ENCODE assay signal across 8 cellular contexts in the genomic region with DNA sequence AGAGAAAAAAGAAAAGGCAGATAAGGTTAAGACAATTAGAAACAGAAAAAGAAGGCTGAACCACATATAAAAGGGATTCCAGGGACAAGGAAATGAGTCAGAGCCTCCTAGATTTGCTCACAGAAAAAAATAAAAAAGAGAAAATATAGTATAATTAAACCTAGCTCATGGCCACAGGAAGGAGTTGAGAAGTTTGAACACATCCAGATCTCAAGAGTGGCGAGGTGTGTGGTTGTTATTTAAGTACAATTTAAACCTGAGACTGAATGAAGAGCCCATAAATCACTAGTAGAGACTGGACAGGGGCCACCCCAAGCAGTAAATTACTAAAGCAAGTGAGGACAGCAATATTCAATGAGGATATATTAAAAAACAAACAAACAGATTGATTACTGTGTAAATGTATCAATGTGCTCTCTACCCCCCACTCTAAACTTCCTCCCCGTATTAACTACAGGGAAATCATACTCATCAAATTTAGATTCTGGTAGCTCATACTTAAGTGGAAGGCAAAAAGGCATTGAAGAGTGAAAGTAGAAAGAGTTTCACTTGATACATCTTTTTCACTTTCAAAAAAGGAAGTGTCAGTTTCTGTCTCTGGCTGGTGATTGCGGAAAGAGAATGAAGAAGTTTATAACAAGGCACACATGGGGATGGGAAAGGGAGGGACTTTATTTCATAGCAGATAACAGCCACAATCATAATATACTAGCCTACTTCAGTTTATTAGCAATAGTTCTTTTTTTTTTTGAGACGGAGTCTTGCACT. TPM values are rescaled to one million over a fixed set of nuclear protein-coding genes. Genes with fewer than 3 reads are reported as not detected.
DNase-seq lines count a peak whose midpoint lies in the region; ATAC-seq and TF ChIP-seq lines count a peak whose summit lies in the region.

No MANE protein-coding gene starts in this region.

- peaks cover 16% of the 10 kb centered on the region; the same call in 1 of the 2 replicates for H3K9me3 ChIP-seq in BLaER1
- H3K9me3 ChIP-seq in SU-DHL-6 (ENCODE audit: insufficient read depth, low read length): no peaks in the 10 kb centered on the region
- no peaks in the 10 kb centered on the region for H3K9me3 ChIP-seq in mucosa of descending colon
- no peaks in the 10 kb centered on the region for H3K9me3 ChIP-seq in body of pancreas

- no peak for TF ChIP-seq POLR2A in body of pancreas (IDR thresholded peaks at IDR 0.05)

- H3K9ac ChIP-seq in BLaER1 (0 out of 2 replicates have a peak overlapping the region, but pooled peaks have one; percentile 24), SU-DHL-6 (ENCODE audit: low read length) (peak overlapping the region; percentile 50)

- no peaks in the 10 kb centered on the region for H3K9me2 ChIP-seq in SU-DHL-6 (replicated peaks; ENCODE audit: insufficient read depth, low read length)

- intact Hi-C loops in mucosa of descending colon (cut with DNase I, micrococcal nuclease) (loop anchor here in 1 of 2 donors (5.0 kb wide), 1 partner anchor 33 kb away; no protein-coding TSS in a partner anchor), body of pancreas (cut with DNase I) (no loop called here)

- TF ChIP-seq CTCF in SU-DHL-6 (IDR thresholded peaks at IDR 0.05; ENCODE audit: insufficient read depth, low read length, poor library complexity, severe bottlenecking) (no peak), mucosa of descending colon (IDR thresholded peaks at IDR 0.05) (no peak), body of pancreas (IDR thresholded peaks at IDR 0.05) (no peak)

- peaks cover 59% of the 10 kb centered on the region for H3F3A ChIP-seq in SU-DHL-6 (ENCODE audit: insufficient read depth)

- DNase-seq in GM19240 (ENCODE audit: insufficient read length, low spot score) (peak; percentile 49), mucosa of descending colon (peak in 1 of 3 donors; percentile 20), inferior parietal cortex (ENCODE audit: extremely low spot score) (no peak), LoVo (ENCODE audit: low spot score) (no peak), body of pancreas (no peak)

- 44 to 51% methylated on average over 4 of the region's 4 CpGs for WGBS in body of pancreas, 2 donors

- ATAC-seq in HG03159 (IDR thresholded peaks at IDR 0.05; ENCODE audit: unreplicated experiment) (peak; percentile 96), mucosa of descending colon (peak; percentile 86), body of pancreas (no peak)

- no peaks in the 10 kb centered on the region for H4K20me1 ChIP-seq in BLaER1
- H4K20me1 ChIP-seq in SU-DHL-6 (ENCODE audit: low read depth, low read length): no peaks in the 10 kb centered on the region

- H3K4me3 ChIP-seq in BLaER1: no peak overlapping the region
- peak overlapping the region; percentile 36 for H3K4me3 ChIP-seq in SU-DHL-6 (ENCODE audit: insufficient read depth, low read length, poor library complexity, severe bottlenecking)
- H3K4me3 ChIP-seq in mucosa of descending colon: no peak overlapping the region
- H3K4me3 ChIP-seq in body of pancreas: no peak overlapping the region

- peak overlapping the region; percentile 93 for H2AFZ ChIP-seq in SU-DHL-6 (ENCODE audit: low read depth, low read length, severe bottlenecking)

- H3K27me3 ChIP-seq in BLaER1 (no peaks in the 10 kb centered on the region), SU-DHL-6 (ENCODE audit: low read length) (no peaks in the 10 kb centered on the region), body of pancreas (no peaks in the 10 kb centered on the region)

- H3K36me3 ChIP-seq in BLaER1: no peaks in the 10 kb centered on the region
- no peaks in the 10 kb centered on the region for H3K36me3 ChIP-seq in SU-DHL-6 (ENCODE audit: low read length)
- no peaks in the 10 kb centered on the region for H3K36me3 ChIP-seq in mucosa of descending colon (ENCODE audit: low read depth)
- no peaks in the 10 kb centered on the region for H3K36me3 ChIP-seq in body of pancreas (replicated peaks in 1 of 2; ENCODE audit: insufficient read depth in 1 of 2, low read depth in 2 of 2)

- H3K4me2 ChIP-seq in BLaER1: peak overlapping the region; percentile 59
- peak overlapping the region; percentile 89 for H3K4me2 ChIP-seq in SU-DHL-6 (ENCODE audit: low read depth, low read length, poor library complexity, severe bottlenecking)

- no peaks in the 10 kb centered on the region for H3K79me2 ChIP-seq in SU-DHL-6 (ENCODE audit: insufficient read depth, low read length)

- H3K27ac ChIP-seq in BLaER1: peak overlapping the region; percentile 62
- H3K27ac ChIP-seq in SU-DHL-6 (ENCODE audit: low read depth, low read length): peak overlapping the region; percentile 99
- H3K27ac ChIP-seq in body of pancreas: no peak overlapping the region

- H3K4me1 ChIP-seq in BLaER1 (peaks cover 15% of the 10 kb centered on the region), mucosa of descending colon (ENCODE audit: low read depth) (peaks cover 10% of the 10 kb centered on the region), body of pancreas (no peaks in the 10 kb centered on the region)

RNA-seq across cellular contexts. Expression of a gene that starts 49.3 kb away (rescaled TPM):
- total RNA-seq in mucosa of descending colon: 10 to 100 TPM; 36.4 to 48.6 (median 45.0) TPM
- total RNA-seq in body of pancreas: 10 to 100 TPM; 23.6 to 24.1 TPM

Comparison
In these comparisons a context has a peak if more than half of its experiments do, and no peak if none do; other contexts are left out.
1. H3K27ac ChIP-seq: peak in BLaER1 (single experiment) and SU-DHL-6 (single experiment); none in body of pancreas (0 of 4).